In the genomic region with DNA sequence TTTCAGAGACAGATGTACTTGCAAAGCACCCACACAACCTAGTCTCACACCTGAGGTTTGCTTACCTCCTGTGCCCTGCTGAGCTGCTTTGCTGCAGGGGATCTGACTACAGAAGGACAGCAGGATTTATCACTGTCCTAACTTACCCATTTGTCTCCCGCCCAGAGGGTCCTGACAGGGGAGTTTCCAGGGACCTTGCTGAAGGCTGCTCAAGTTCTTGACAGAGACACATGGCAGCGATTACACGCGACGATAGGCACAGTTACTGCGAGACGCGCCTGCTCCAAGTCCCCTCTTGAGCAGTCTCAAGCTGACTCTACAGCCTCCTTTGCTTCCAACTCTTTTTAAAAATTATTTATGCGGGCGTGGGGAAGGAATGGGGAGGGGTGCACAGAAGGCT, we compare ENCODE assay signal across 16 cellular contexts.
"Had no signal": no experiment of that assay in that cellular context is flagged by ENCODE, and none has a peak within 500 bp of the region (broad histone marks: within the 10 kb centered on the region; RNA-seq: fewer than 3 reads in every experiment).

No MANE protein-coding gene starts in this region.

- H3K4me3 Mint-ChIP-seq: activated CD4-positive, alpha-beta memory T cell treated with anti-CD3 and anti-CD28 coated beads, Interleukin-2, amount 10 ng/mL, durations not matched to agents 7 days and 5 days; activated CD4-positive, alpha-beta T cell treated with anti-CD3 and anti-CD28 coated beads for 36 hours; stimulated activated effector memory CD8-positive, alpha-beta T cell treated with anti-CD3 and anti-CD28 coated beads, Interleukin-12 subunit alpha, Interleukin-12 subunit beta, amount 100 ng/mL, for 72 hours had no signal

- H3K27me3 ChIP-seq: dorsolateral prefrontal cortex, esophagus muscularis mucosa, right atrium auricular region had no signal

- H3K4me1 Mint-ChIP-seq: activated CD4-positive, alpha-beta memory T cell treated with anti-CD3 and anti-CD28 coated beads, Interleukin-2, amount 10 ng/mL, durations not matched to agents 7 days and 5 days; activated CD4-positive, alpha-beta T cell treated with anti-CD3 and anti-CD28 coated beads for 36 hours; stimulated activated effector memory CD8-positive, alpha-beta T cell treated with anti-CD3 and anti-CD28 coated beads, Interleukin-12 subunit alpha, Interleukin-12 subunit beta, amount 100 ng/mL, for 72 hours had no signal

- H3K36me3 ChIP-seq: esophagus muscularis mucosa, right atrium auricular region, tibial artery had no signal

- H3K27ac Mint-ChIP-seq: activated CD4-positive, alpha-beta memory T cell treated with anti-CD3 and anti-CD28 coated beads, Interleukin-2, amount 10 ng/mL, durations not matched to agents 7 days and 5 days; activated CD4-positive, alpha-beta T cell treated with anti-CD3 and anti-CD28 coated beads for 36 hours; stimulated activated effector memory CD8-positive, alpha-beta T cell treated with anti-CD3 and anti-CD28 coated beads, Interleukin-12 subunit alpha, Interleukin-12 subunit beta, amount 100 ng/mL, for 72 hours had no signal

- H3K4me1 ChIP-seq: esophagus muscularis mucosa, right atrium auricular region had no signal

- H3K4me3 ChIP-seq: dorsolateral prefrontal cortex, esophagus muscularis mucosa, right atrium auricular region, smooth muscle cell, tibial artery had no signal

- H3K9me3 ChIP-seq: esophagus muscularis mucosa, right atrium auricular region, tibial artery had no signal

- H3K36me3 Mint-ChIP-seq: stimulated activated effector memory CD8-positive, alpha-beta T cell treated with anti-CD3 and anti-CD28 coated beads, Interleukin-12 subunit alpha, Interleukin-12 subunit beta, amount 100 ng/mL, for 72 hours had no signal

- DNase-seq: activated CD4-positive, alpha-beta memory T cell treated with anti-CD3 and anti-CD28 coated beads, Interleukin-2, amount 10 ng/mL, durations not matched to agents 7 days and 5 days; activated CD4-positive, alpha-beta T cell treated with anti-CD3 and anti-CD28 coated beads for 36 hours; activated CD8-positive, alpha-beta memory T cell treated with anti-CD3 and anti-CD28 coated beads, Interleukin-2, amount 50 U/mL, for 4 hours; activated naive CD4-positive, alpha-beta T cell; aorta; dorsolateral prefrontal cortex; foreskin fibroblast; kidney; left ventricle myocardium superior; mesenchymal stem cell; T-helper 9 cell; tibial artery had no signal

- H3K4me2 ChIP-seq: smooth muscle cell had no signal

- ATAC-seq: activated CD4-positive, alpha-beta T cell treated with anti-CD3 and anti-CD28 coated beads for 36 hours; left ventricle myocardium superior; stimulated activated effector memory CD8-positive, alpha-beta T cell treated with anti-CD3 and anti-CD28 coated beads, Interleukin-12 subunit alpha, Interleukin-12 subunit beta, amount 100 ng/mL, for 72 hours had no signal

- H3K9me3 Mint-ChIP-seq: activated CD4-positive, alpha-beta memory T cell treated with anti-CD3 and anti-CD28 coated beads, Interleukin-2, amount 10 ng/mL, durations not matched to agents 7 days and 5 days; stimulated activated effector memory CD8-positive, alpha-beta T cell treated with anti-CD3 and anti-CD28 coated beads, Interleukin-12 subunit alpha, Interleukin-12 subunit beta, amount 100 ng/mL, for 72 hours had no signal

- H3K27ac ChIP-seq: dorsolateral prefrontal cortex, esophagus muscularis mucosa, right atrium auricular region, tibial artery had no signal
